Comparison of ENCODE assay signal across 8 cellular contexts in the genomic region with DNA sequence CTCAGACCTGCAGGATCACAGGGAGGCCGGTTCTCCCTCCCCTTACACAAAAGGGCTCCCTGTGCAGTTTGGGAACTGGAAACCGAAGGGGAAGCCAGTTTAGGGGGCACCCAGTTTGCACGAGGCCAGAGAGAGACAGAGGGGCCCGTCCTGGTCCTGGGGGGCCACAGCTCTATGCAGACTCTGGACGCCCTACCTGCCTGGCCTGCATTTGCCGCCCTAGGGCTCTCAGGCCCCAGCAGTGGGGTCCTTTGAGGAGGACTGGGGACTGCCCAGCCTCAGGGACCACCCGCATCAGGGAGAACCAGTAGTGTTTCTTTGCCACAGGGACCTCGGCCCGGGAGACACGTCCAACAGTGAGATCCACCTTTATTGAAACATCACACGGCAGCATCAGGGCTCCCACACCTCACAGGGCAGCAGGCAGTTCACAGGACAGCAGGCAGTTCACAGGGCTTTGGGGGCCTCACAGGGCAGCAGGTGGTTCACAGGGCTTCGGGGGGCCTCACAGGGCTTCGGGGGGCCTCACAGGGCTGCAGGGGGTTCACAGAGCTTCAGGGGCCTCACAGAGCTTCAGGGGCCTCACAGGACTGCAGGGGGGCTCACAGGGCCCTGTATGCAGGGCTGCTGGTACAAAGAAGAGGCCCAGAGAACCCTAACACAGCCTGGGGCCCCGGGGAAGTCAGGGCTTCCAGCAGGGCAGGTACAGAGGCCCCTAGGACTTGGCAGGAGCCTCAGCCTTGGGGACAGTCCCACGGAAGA. TPM values are rescaled to one million over a fixed set of nuclear protein-coding genes. Genes with fewer than 3 reads are reported as not detected.
DNase-seq lines count a peak whose midpoint lies in the region; ATAC-seq and TF ChIP-seq lines count a peak whose summit lies in the region.

No MANE protein-coding gene starts in this region.

- H3K4me1 ChIP-seq in H9 (ENCODE audit: insufficient read depth, low read length) (no peaks in the 10 kb centered on the region), smooth muscle cell (ENCODE audit: low read depth) (peaks cover 11% of the 10 kb centered on the region)

- no peak overlapping the region; the same call in 1 of the 2 replicates for H3K14ac ChIP-seq in H9 (ENCODE audit: insufficient read depth, low read length)

- no peak for TF ChIP-seq CTCF in H9 (conservative IDR thresholded peaks at IDR 0.05)
- no peak for TF ChIP-seq CTCF in smooth muscle cell (IDR thresholded peaks at IDR 0.05; ENCODE audit: borderline replicate concordance, insufficient read depth, poor library complexity, severe bottlenecking)
- no peak for TF ChIP-seq CTCF in GM13976 (IDR thresholded peaks at IDR 0.05; ENCODE audit: borderline replicate concordance, control extremely low read depth, extremely low read depth, insufficient read depth, missing control alignments)

- no peak overlapping the region for H2BK20ac ChIP-seq in H9 (ENCODE audit: low read depth, low read length, poor library complexity, severe bottlenecking)

- H3K27me3 ChIP-seq in H9 (ENCODE audit: insufficient read depth, low read length), result no peaks in the 10 kb centered on the region; the same call in 1 of the 2 replicates
- peaks cover 4% of the 10 kb centered on the region for H3K27me3 ChIP-seq in smooth muscle cell (ENCODE audit: low read depth)

- H3K79me1 ChIP-seq in H9 (ENCODE audit: insufficient read depth, low read depth, low read length, poor library complexity, severe bottlenecking), result no peaks in the 10 kb centered on the region

- intact Hi-C loops in activated T-helper 2 cell treated with anti-CD3 and anti-CD28 coated beads, Interferon-gamma antibody, Interleukin-2, Interleukin-4, amounts not matched to agents 10 μg/mL and 5 μg/mL and 100 μg/mL, durations not matched to agents 14 hours and 24 hours and 36 hours (cut with micrococcal nuclease), result loop anchor here (2.0 to 10.0 kb wide), 4 partner anchors 37 to 485 kb away; a partner anchor contains a TSS
- intact Hi-C loops in left cardiac atrium (cut with DNase I), result no loop called here

- no peaks in the 10 kb centered on the region for H3K79me2 ChIP-seq in H9 (ENCODE audit: insufficient read depth, low read length)
- peaks cover 6% of the 10 kb centered on the region for H3K79me2 ChIP-seq in smooth muscle cell (ENCODE audit: low read depth)

- no peak overlapping the region for H3K56ac ChIP-seq in H9 (ENCODE audit: insufficient read length, low read depth, low read length)

- no peaks in the 10 kb centered on the region for H3K9me3 Mint-ChIP-seq in H9
- H3K9me3 Mint-ChIP-seq in activated T-helper 2 cell treated with anti-CD3 and anti-CD28 coated beads, Interferon-gamma antibody, Interleukin-2, Interleukin-4, amounts not matched to agents 10 μg/mL and 5 μg/mL and 100 μg/mL, durations not matched to agents 14 hours and 24 hours and 36 hours, result no peaks in the 10 kb centered on the region

- H2AK5ac ChIP-seq in H9 (ENCODE audit: insufficient read length, low read length), result no peak overlapping the region

- peak overlapping the region; percentile 17 to 58; a peak in 2 of 5 replicates for H3K4me3 Mint-ChIP-seq in H9
- H3K4me3 Mint-ChIP-seq in activated T-helper 2 cell treated with anti-CD3 and anti-CD28 coated beads, Interferon-gamma antibody, Interleukin-2, Interleukin-4, amounts not matched to agents 10 μg/mL and 5 μg/mL and 100 μg/mL, durations not matched to agents 14 hours and 24 hours and 36 hours (ENCODE audit: low read depth), result peak overlapping the region; percentile 13

- no peaks in the 10 kb centered on the region for H3F3A ChIP-seq in smooth muscle cell (ENCODE audit: low read depth)

- no peak overlapping the region for H2BK15ac ChIP-seq in H9 (ENCODE audit: low read depth, low read length)

- no peak overlapping the region for H4K8ac ChIP-seq in H9 (replicated peaks; ENCODE audit: insufficient read length, low read depth, low read length)

- peak overlapping the region; percentile 6 for H3K18ac ChIP-seq in H9 (ENCODE audit: insufficient read length, low read depth, low read length)

- H2BK12ac ChIP-seq in H9 (ENCODE audit: insufficient read length, low read depth, low read length), result no peak overlapping the region

- in situ Hi-C loops in GM13976 (cut with MboI; ENCODE audit: low sequenced_read_pairs, unreplicated experiment), result no loop called here

- H3K23ac ChIP-seq in H9 (ENCODE audit: insufficient read length, low read depth, low read length), result no peak overlapping the region

- no peak overlapping the region for H3K27ac Mint-ChIP-seq in H9
- peak overlapping the region; percentile 65 for H3K27ac Mint-ChIP-seq in activated T-helper 2 cell treated with anti-CD3 and anti-CD28 coated beads, Interferon-gamma antibody, Interleukin-2, Interleukin-4, amounts not matched to agents 10 μg/mL and 5 μg/mL and 100 μg/mL, durations not matched to agents 14 hours and 24 hours and 36 hours

- peaks cover 3% of the 10 kb centered on the region for H4K20me1 ChIP-seq in H9 (ENCODE audit: control insufficient read depth, insufficient read depth, insufficient read length)
- peaks cover 12% of the 10 kb centered on the region for H4K20me1 ChIP-seq in smooth muscle cell (ENCODE audit: low read depth)

- peaks cover 0 to 7% of the 10 kb centered on the region in 2 experiments; a peak in 2 of 4 replicates for H3K4me1 Mint-ChIP-seq in H9
- H3K4me1 Mint-ChIP-seq in activated T-helper 2 cell treated with anti-CD3 and anti-CD28 coated beads, Interferon-gamma antibody, Interleukin-2, Interleukin-4, amounts not matched to agents 10 μg/mL and 5 μg/mL and 100 μg/mL, durations not matched to agents 14 hours and 24 hours and 36 hours (ENCODE audit: low read depth), result peaks cover 11% of the 10 kb centered on the region

- no peak overlapping the region for H3K4ac ChIP-seq in H9 (ENCODE audit: low read depth, low read length)

- H3K23me2 ChIP-seq in H9 (ENCODE audit: insufficient read length, low read depth, low read length, poor library complexity, severe bottlenecking), result peaks cover 9% of the 10 kb centered on the region

- ATAC-seq in left cardiac atrium, result peak in 1 of 2 donors; percentile 1
- ATAC-seq in GM19467 (IDR thresholded peaks at IDR 0.05; ENCODE audit: unreplicated experiment), result no peak

- no peak for DNase-seq in H9
- no peak for DNase-seq in activated T-helper 2 cell treated with anti-CD3 and anti-CD28 coated beads, Interferon-gamma antibody, Interleukin-2, Interleukin-4, amounts not matched to agents 10 μg/mL and 5 μg/mL and 100 μg/mL, durations not matched to agents 14 hours and 24 hours and 36 hours (ENCODE audit: low spot score)
- peak; percentile 19 for DNase-seq in left cardiac atrium
- DNase-seq in smooth muscle cell (lab: John Stamatoyannopoulos, UW; ENCODE audit: unreplicated experiment), result no peak
- no peak for DNase-seq in NCI-H128 (lab: John Stamatoyannopoulos, UW; ENCODE audit: unreplicated experiment)
- no peak for DNase-seq in GM13976 (ENCODE audit: low spot score)
- no peak for DNase-seq in stimulated activated CD4-positive, alpha-beta T cell treated with anti-CD3 and anti-CD28 coated beads, Interleukin-1b, Interleukin-23, amount 100 ng/mL, for 48 hours

- H2AFZ ChIP-seq in H9 (ENCODE audit: low read length) (no peak overlapping the region), smooth muscle cell (ENCODE audit: low read depth) (peak overlapping the region; percentile 56)

- no peak overlapping the region for H4K91ac ChIP-seq in H9 (ENCODE audit: insufficient read length, low read depth, low read length)

- H3K9me3 ChIP-seq in H9 (ENCODE audit: control insufficient read depth, low read depth, low read length) (no peaks in the 10 kb centered on the region), smooth muscle cell (replicated peaks; ENCODE audit: low read depth) (no peaks in the 10 kb centered on the region)

- H3K36me3 Mint-ChIP-seq in H9 (ENCODE audit: insufficient read depth in 1 of 3, low read depth in 3 of 3), result peaks cover 0 to 17% (median 13%) of the 10 kb centered on the region in 3 experiments; a peak in 4 of 7 replicates
- H3K36me3 Mint-ChIP-seq in activated T-helper 2 cell treated with anti-CD3 and anti-CD28 coated beads, Interferon-gamma antibody, Interleukin-2, Interleukin-4, amounts not matched to agents 10 μg/mL and 5 μg/mL and 100 μg/mL, durations not matched to agents 14 hours and 24 hours and 36 hours (ENCODE audit: low read depth), result peaks cover 14% of the 10 kb centered on the region

- no CpG with 5 or more reads among the region's 15 CpGs for WGBS in H9 (ENCODE audit: extremely low coverage, insufficient read length, low lambda C conversion rate)
- WGBS in smooth muscle cell (ENCODE audit: low lambda C conversion rate), result 62% methylated on average over 15 of the region's 15 CpGs

- peaks cover 30% of the 10 kb centered on the region for H3K27me3 Mint-ChIP-seq in H9 (ENCODE audit: low read depth)
- no peaks in the 10 kb centered on the region for H3K27me3 Mint-ChIP-seq in activated T-helper 2 cell treated with anti-CD3 and anti-CD28 coated beads, Interferon-gamma antibody, Interleukin-2, Interleukin-4, amounts not matched to agents 10 μg/mL and 5 μg/mL and 100 μg/mL, durations not matched to agents 14 hours and 24 hours and 36 hours (ENCODE audit: low read depth)

- H2BK5ac ChIP-seq in H9 (ENCODE audit: insufficient read length, low read length), result no peak overlapping the region

- no peaks in the 10 kb centered on the region for H3K36me3 ChIP-seq in smooth muscle cell (ENCODE audit: low read depth)

- peak overlapping the region; percentile 80 for H3K4me3 ChIP-seq in smooth muscle cell

- H3T11ph ChIP-seq in H9 (ENCODE audit: low read length), result no peak overlapping the region

- H2BK120ac ChIP-seq in H9 (ENCODE audit: low read depth, low read length, poor library complexity, severe bottlenecking), result no peak overlapping the region

- H3K4me2 ChIP-seq in H9 (ENCODE audit: insufficient read depth, insufficient read length, low read length) (no peak overlapping the region), smooth muscle cell (peak overlapping the region; percentile 90)

- no peak overlapping the region for H3K27ac ChIP-seq in H9 (ENCODE audit: insufficient read length, low read depth, low read length)
- no peak overlapping the region for H3K27ac ChIP-seq in smooth muscle cell (ENCODE audit: low read depth)

- H3K9ac ChIP-seq in H9 (ENCODE audit: extremely low read depth, insufficient read length, low read length) (no peak overlapping the region), smooth muscle cell (ENCODE audit: low read depth) (no peak overlapping the region)

- no peak overlapping the region for H4K5ac ChIP-seq in H9 (ENCODE audit: insufficient read length, low read depth, low read length)

RNA-seq across cellular contexts. Expression of a gene that starts 0.6 kb away (rescaled TPM):
- total RNA-seq in H9 (2021) (46.3 and 51.0 TPM in 2 replicates), left cardiac atrium (10 to 100 TPM; 20.5 to 25.1 TPM), smooth muscle cell (25.2 and 30.9 TPM in 2 replicates)
- total RNA-seq in activated T-helper 2 cell treated with anti-CD3 and anti-CD28 coated beads, Interferon-gamma antibody, Interleukin-2, Interleukin-4, amounts not matched to agents 10 μg/mL and 5 μg/mL and 100 μg/mL, durations not matched to agents 14 hours and 24 hours and 36 hours, result 56.1 and 57.6 TPM in 2 replicates
- 48.5 and 55.9 TPM in 2 replicates for polyA plus RNA-seq in smooth muscle cell

RNA-seq across cellular contexts. Expression of a gene that starts 18.6 kb away (rescaled TPM):
- 0.77 and 0.90 TPM in 2 replicates for total RNA-seq in H9 (2021)
- not detected in 2 replicates for total RNA-seq in activated T-helper 2 cell treated with anti-CD3 and anti-CD28 coated beads, Interferon-gamma antibody, Interleukin-2, Interleukin-4, amounts not matched to agents 10 μg/mL and 5 μg/mL and 100 μg/mL, durations not matched to agents 14 hours and 24 hours and 36 hours
- not detected for total RNA-seq in left cardiac atrium
- total RNA-seq in smooth muscle cell, result not detected in 2 replicates
- polyA plus RNA-seq in smooth muscle cell, result not detected in 2 replicates

RNA-seq across cellular contexts. Expression of a gene that starts 36.6 kb away (rescaled TPM):
- total RNA-seq in H9 (2021) (1.8 and 2.0 TPM in 2 replicates), left cardiac atrium (1 to 10 TPM; 2.5 to 5.3 TPM), smooth muscle cell (0.09 and 0.90 TPM in 2 replicates)
- 0.39 and 0.46 TPM in 2 replicates for total RNA-seq in activated T-helper 2 cell treated with anti-CD3 and anti-CD28 coated beads, Interferon-gamma antibody, Interleukin-2, Interleukin-4, amounts not matched to agents 10 μg/mL and 5 μg/mL and 100 μg/mL, durations not matched to agents 14 hours and 24 hours and 36 hours
- 0.81 and 3.8 TPM in 2 replicates for polyA plus RNA-seq in smooth muscle cell

RNA-seq across cellular contexts. Expression of a gene that starts 36.8 kb away (rescaled TPM):
- 13.5 and 15.3 TPM in 2 replicates for total RNA-seq in H9 (2021)
- total RNA-seq in activated T-helper 2 cell treated with anti-CD3 and anti-CD28 coated beads, Interferon-gamma antibody, Interleukin-2, Interleukin-4, amounts not matched to agents 10 μg/mL and 5 μg/mL and 100 μg/mL, durations not matched to agents 14 hours and 24 hours and 36 hours, result 6.8 and 8.0 TPM in 2 replicates
- total RNA-seq in left cardiac atrium, result 10 to 100 TPM in 1 of 2 donors, 1 to 10 TPM in 1; 8.0 to 11.7 TPM
- total RNA-seq in smooth muscle cell, result 3.1 and 10.4 TPM in 2 replicates
- polyA plus RNA-seq in smooth muscle cell, result 12.5 and 15.7 TPM in 2 replicates
